8 cellular contexts compared by ENCODE assay signal in genomic region chr16:54194008-54194731, GRCh38.
DNase-seq lines count a peak whose midpoint lies in the region; ATAC-seq and TF ChIP-seq lines count a peak whose summit lies in the region.

No MANE protein-coding gene starts in this region.

- peak; percentile 14 for DNase-seq in NCI-H2196 (lab: John Stamatoyannopoulos, UW; ENCODE audit: unreplicated experiment)
- no peak for DNase-seq in NCI-H2196 treated with DMSO at 0.1 percent for 48 hours (lab: John Stamatoyannopoulos, UW; ENCODE audit: unreplicated experiment)
- DNase-seq in right atrium auricular region (ENCODE audit: low spot score), result peak; percentile 74
- peak; percentile 65 for DNase-seq in renal cortical epithelial cell (ENCODE audit: low read depth)
- no peak for DNase-seq in glomerular visceral epithelial cell (ENCODE audit: extremely low spot score)
- no peak for DNase-seq in activated naive CD4-positive, alpha-beta T cell (lab: John Stamatoyannopoulos, UW)

- no peaks in the 10 kb centered on the region for H3K36me3 ChIP-seq in right atrium auricular region

- TF ChIP-seq CTCF in right atrium auricular region (IDR thresholded peaks at IDR 0.05), result no peak

- H3K27me3 ChIP-seq in right atrium auricular region, result no peaks in the 10 kb centered on the region

- no peak for ATAC-seq in GM21717 (IDR thresholded peaks at IDR 0.05; ENCODE audit: unreplicated experiment)

- peak overlapping the region in 1 of 2 donors; percentile 26 for H3K4me3 ChIP-seq in right atrium auricular region

- H3K4me1 ChIP-seq in right atrium auricular region, result peaks cover 0 to 14% of the 10 kb centered on the region in 2 donors

- H3K27ac ChIP-seq in angular gyrus (ENCODE audit: low read depth, low read length), result peak overlapping the region; percentile 55
- peak overlapping the region; percentile 64 to 77 for H3K27ac ChIP-seq in right atrium auricular region

- peaks cover 0 to 10% of the 10 kb centered on the region in 2 donors for H3K9me3 ChIP-seq in right atrium auricular region

Comparison
In these comparisons a context has a peak if more than half of its experiments do, and no peak if none do; other contexts are left out.
1. DNase-seq: peak in NCI-H2196 (single experiment), right atrium auricular region (single experiment) and renal cortical epithelial cell (single experiment); none in NCI-H2196 treated with DMSO at 0.1 percent for 48 hours (single experiment), glomerular visceral epithelial cell (single experiment) and activated naive CD4-positive, alpha-beta T cell (0 of 4).